Comparison of ENCODE assay signal across 1 cellular context in the genomic region with DNA sequence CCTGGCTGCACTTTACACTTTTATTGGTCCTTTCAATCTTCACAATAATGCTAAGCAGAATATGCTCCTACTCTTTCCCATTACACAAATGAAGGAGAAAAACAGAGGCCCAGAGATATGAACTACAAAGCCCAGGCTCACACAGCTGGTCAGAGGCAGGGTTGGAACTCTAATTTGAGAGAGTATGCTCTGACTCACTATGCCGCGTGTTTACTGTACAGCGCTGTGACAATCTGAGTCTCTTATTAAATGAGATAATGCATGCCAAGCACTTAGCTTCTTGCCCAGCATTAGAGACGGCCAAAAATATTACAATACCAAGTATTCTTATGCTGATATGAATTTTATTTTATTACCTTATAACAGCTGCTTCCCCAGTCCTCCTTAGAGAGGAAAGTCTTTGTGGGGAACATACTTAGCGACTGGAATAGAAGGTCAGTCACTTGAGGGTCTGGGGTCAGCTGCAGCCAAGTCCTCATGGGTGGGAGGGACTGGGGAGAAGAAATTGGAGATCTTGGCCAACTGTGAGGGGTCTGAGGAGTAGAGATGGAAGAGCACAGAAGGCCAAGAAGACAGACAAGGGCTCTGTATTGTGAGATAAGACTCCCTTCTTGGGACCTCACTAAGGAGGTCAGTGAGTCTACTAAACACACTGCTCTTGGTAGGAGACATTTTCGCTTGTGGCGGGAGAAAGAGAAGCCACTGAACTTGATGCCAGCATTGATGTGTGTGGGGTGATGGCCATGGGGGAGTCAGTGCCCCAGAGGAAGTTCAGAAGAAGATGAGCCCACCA.
TF ChIP-seq lines count a peak whose summit lies in the region.

No MANE protein-coding gene starts in this region.

TF ChIP-seq in K562, 482 proteins besides CTCF, POLR2A, EP300 and RAD21:
- TF ChIP-seq, protein P1, sequence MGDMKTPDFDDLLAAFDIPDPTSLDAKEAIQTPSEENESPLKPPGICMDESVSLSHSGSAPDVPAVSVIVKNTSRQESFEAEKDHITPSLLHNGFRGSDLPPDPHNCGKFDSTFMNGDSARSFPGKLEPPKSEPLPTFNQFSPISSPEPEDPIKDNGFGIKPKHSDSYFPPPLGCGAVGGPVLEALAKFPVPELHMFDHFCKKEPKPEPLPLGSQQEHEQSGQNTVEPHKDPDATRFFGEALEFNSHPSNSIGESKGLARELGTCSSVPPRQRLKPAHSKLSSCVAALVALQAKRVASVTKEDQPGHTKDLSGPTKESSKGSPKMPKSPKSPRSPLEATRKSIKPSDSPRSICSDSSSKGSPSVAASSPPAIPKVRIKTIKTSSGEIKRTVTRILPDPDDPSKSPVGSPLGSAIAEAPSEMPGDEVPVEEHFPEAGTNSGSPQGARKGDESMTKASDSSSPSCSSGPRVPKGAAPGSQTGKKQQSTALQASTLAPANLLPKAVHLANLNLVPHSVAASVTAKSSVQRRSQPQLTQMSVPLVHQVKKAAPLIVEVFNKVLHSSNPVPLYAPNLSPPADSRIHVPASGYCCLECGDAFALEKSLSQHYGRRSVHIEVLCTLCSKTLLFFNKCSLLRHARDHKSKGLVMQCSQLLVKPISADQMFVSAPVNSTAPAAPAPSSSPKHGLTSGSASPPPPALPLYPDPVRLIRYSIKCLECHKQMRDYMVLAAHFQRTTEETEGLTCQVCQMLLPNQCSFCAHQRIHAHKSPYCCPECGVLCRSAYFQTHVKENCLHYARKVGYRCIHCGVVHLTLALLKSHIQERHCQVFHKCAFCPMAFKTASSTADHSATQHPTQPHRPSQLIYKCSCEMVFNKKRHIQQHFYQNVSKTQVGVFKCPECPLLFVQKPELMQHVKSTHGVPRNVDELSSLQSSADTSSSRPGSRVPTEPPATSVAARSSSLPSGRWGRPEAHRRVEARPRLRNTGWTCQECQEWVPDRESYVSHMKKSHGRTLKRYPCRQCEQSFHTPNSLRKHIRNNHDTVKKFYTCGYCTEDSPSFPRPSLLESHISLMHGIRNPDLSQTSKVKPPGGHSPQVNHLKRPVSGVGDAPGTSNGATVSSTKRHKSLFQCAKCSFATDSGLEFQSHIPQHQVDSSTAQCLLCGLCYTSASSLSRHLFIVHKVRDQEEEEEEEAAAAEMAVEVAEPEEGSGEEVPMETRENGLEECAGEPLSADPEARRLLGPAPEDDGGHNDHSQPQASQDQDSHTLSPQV (IDR thresholded peaks at IDR 0.05) = 0 out of 2 replicates have a peak, but pooled peaks have one; percentile 6
- TF ChIP-seq ZKSCAN3 (CRISPR knock-in tag; IDR thresholded peaks at IDR 0.05) = no peak
- TF ChIP-seq CHD4 (IDR thresholded peaks at IDR 0.05; ENCODE audit: insufficient read depth, insufficient replicate concordance, low read depth, low read length, poor library complexity, severe bottlenecking) = no peak
- TF ChIP-seq DMBX1 (CRISPR knock-in tag; IDR thresholded peaks at IDR 0.05; ENCODE audit: borderline replicate concordance) = no peak
- no peak for TF ChIP-seq FOSL1 (tag; conservative IDR thresholded peaks at IDR 0.05)
- no peak for TF ChIP-seq STAT5A (IDR thresholded peaks at IDR 0.05; ENCODE audit: borderline replicate concordance, low read length)
- TF ChIP-seq, protein P2, sequence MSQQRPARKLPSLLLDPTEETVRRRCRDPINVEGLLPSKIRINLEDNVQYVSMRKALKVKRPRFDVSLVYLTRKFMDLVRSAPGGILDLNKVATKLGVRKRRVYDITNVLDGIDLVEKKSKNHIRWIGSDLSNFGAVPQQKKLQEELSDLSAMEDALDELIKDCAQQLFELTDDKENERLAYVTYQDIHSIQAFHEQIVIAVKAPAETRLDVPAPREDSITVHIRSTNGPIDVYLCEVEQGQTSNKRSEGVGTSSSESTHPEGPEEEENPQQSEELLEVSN (IDR thresholded peaks at IDR 0.05; ENCODE audit: borderline replicate concordance in 1 of 2, extremely low read depth in 1 of 2, insufficient read depth in 1 of 2, insufficient read length in 1 of 2, low read depth in 1 of 2, low read length in 1 of 2, poor library complexity in 1 of 2, severe bottlenecking in 1 of 2) = peak in 1 of 2 experiments; percentile 10
- TF ChIP-seq ZNF584 (CRISPR knock-in tag; IDR thresholded peaks at IDR 0.05; ENCODE audit: low read depth) = no peak
- 0 out of 2 replicates have a peak, but pooled peaks have one; percentile 29 for TF ChIP-seq DPF2 (IDR thresholded peaks at IDR 0.05)
- no peak for TF ChIP-seq PHF21A (IDR thresholded peaks at IDR 0.05; ENCODE audit: borderline replicate concordance, low read depth)
- no peak for TF ChIP-seq FIP1L1 (IDR thresholded peaks at IDR 0.05; ENCODE audit: low read depth, low read length, poor library complexity, severe bottlenecking)
- TF ChIP-seq NR2C1 (IDR thresholded peaks at IDR 0.05) = no peak
- TF ChIP-seq NR2C1 (tag; IDR thresholded peaks at IDR 0.05) = no peak
- peak; percentile 75 for TF ChIP-seq CBFA2T3 (IDR thresholded peaks at IDR 0.05)
- TF ChIP-seq CBFA2T2 (conservative IDR thresholded peaks at IDR 0.05) = peak; percentile 51
- no peak for TF ChIP-seq MYNN (IDR thresholded peaks at IDR 0.05)
- TF ChIP-seq MYNN (CRISPR knock-in tag; IDR thresholded peaks at IDR 0.05) = no peak
- TF ChIP-seq E2F3 (CRISPR knock-in tag; IDR thresholded peaks at IDR 0.05) = no peak
- TF ChIP-seq FOXA3 (CRISPR knock-in tag; conservative IDR thresholded peaks at IDR 0.05 in 1 of 2, IDR thresholded peaks at IDR 0.05 in 1 of 2) = 0 out of 4 replicates have a peak, but pooled peaks of 1 of the 2 experiments have one; percentile 9
- TF ChIP-seq NFIC (IDR thresholded peaks at IDR 0.05) = 0 out of 2 replicates have a peak, but pooled peaks have one; percentile 15
- TF ChIP-seq PPARD (CRISPR knock-in tag; IDR thresholded peaks at IDR 0.05) = no peak
- no peak for TF ChIP-seq JUND (IDR thresholded peaks at IDR 0.05; ENCODE audit: borderline replicate concordance, low read depth, low read length)
- TF ChIP-seq JUND (tag; IDR thresholded peaks at IDR 0.05; ENCODE audit: borderline replicate concordance, low read depth, low read length) = no peak
- TF ChIP-seq, protein P3, sequence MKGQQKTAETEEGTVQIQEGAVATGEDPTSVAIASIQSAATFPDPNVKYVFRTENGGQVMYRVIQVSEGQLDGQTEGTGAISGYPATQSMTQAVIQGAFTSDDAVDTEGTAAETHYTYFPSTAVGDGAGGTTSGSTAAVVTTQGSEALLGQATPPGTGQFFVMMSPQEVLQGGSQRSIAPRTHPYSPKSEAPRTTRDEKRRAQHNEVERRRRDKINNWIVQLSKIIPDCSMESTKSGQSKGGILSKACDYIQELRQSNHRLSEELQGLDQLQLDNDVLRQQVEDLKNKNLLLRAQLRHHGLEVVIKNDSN (CRISPR knock-in tag; IDR thresholded peaks at IDR 0.05) = no peak
- TF ChIP-seq, protein P4, sequence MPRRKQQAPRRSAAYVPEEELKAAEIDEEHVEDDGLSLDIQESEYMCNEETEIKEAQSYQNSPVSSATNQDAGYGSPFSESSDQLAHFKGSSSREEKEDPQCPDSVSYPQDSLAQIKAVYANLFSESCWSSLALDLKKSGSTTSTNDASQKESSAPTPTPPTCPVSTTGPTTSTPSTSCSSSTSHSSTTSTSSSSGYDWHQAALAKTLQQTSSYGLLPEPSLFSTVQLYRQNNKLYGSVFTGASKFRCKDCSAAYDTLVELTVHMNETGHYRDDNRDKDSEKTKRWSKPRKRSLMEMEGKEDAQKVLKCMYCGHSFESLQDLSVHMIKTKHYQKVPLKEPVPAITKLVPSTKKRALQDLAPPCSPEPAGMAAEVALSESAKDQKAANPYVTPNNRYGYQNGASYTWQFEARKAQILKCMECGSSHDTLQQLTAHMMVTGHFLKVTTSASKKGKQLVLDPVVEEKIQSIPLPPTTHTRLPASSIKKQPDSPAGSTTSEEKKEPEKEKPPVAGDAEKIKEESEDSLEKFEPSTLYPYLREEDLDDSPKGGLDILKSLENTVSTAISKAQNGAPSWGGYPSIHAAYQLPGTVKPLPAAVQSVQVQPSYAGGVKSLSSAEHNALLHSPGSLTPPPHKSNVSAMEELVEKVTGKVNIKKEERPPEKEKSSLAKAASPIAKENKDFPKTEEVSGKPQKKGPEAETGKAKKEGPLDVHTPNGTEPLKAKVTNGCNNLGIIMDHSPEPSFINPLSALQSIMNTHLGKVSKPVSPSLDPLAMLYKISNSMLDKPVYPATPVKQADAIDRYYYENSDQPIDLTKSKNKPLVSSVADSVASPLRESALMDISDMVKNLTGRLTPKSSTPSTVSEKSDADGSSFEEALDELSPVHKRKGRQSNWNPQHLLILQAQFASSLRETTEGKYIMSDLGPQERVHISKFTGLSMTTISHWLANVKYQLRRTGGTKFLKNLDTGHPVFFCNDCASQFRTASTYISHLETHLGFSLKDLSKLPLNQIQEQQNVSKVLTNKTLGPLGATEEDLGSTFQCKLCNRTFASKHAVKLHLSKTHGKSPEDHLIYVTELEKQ (CRISPR knock-in tag; IDR thresholded peaks at IDR 0.05) = no peak
- TF ChIP-seq, protein P5, sequence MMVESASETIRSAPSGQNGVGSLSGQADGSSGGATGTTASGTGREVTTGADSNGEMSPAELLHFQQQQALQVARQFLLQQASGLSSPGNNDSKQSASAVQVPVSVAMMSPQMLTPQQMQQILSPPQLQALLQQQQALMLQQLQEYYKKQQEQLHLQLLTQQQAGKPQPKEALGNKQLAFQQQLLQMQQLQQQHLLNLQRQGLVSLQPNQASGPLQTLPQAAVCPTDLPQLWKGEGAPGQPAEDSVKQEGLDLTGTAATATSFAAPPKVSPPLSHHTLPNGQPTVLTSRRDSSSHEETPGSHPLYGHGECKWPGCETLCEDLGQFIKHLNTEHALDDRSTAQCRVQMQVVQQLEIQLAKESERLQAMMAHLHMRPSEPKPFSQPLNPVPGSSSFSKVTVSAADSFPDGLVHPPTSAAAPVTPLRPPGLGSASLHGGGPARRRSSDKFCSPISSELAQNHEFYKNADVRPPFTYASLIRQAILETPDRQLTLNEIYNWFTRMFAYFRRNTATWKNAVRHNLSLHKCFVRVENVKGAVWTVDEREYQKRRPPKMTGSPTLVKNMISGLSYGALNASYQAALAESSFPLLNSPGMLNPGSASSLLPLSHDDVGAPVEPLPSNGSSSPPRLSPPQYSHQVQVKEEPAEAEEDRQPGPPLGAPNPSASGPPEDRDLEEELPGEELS (CRISPR knock-in tag; IDR thresholded peaks at IDR 0.05; ENCODE audit: borderline replicate concordance) = no peak
- TF ChIP-seq ZNF766 (CRISPR knock-in tag; conservative IDR thresholded peaks at IDR 0.05) = no peak
- no peak for TF ChIP-seq RBM17 (IDR thresholded peaks at IDR 0.05; ENCODE audit: borderline replicate concordance, low read depth, low read length)
- TF ChIP-seq MTA2 (IDR thresholded peaks at IDR 0.05; ENCODE audit: low read depth) = no peak
- TF ChIP-seq, protein P6, sequence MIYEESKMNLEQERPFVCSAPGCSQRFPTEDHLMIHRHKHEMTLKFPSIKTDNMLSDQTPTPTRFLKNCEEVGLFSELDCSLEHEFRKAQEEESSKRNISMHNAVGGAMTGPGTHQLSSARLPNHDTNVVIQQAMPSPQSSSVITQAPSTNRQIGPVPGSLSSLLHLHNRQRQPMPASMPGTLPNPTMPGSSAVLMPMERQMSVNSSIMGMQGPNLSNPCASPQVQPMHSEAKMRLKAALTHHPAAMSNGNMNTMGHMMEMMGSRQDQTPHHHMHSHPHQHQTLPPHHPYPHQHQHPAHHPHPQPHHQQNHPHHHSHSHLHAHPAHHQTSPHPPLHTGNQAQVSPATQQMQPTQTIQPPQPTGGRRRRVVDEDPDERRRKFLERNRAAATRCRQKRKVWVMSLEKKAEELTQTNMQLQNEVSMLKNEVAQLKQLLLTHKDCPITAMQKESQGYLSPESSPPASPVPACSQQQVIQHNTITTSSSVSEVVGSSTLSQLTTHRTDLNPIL (CRISPR knock-in tag; IDR thresholded peaks at IDR 0.05) = no peak
- peak; percentile 18; the same call in 1 of the 2 replicates for TF ChIP-seq TEAD4 (IDR thresholded peaks at IDR 0.05; ENCODE audit: low read length)
- no peak for TF ChIP-seq TEAD4 (CRISPR knock-in tag; IDR thresholded peaks at IDR 0.05; ENCODE audit: borderline replicate concordance)
- TF ChIP-seq NCOR1 (IDR thresholded peaks at IDR 0.05) = peak; percentile 52; the same call in 1 of the 2 replicates
- no peak for TF ChIP-seq CBX2 (IDR thresholded peaks at IDR 0.05; ENCODE audit: insufficient read depth, low read length, poor library complexity, severe bottlenecking)
- no peak for TF ChIP-seq EWSR1 (IDR thresholded peaks at IDR 0.05; ENCODE audit: borderline replicate concordance, low read depth, partially characterized antibody)
- TF ChIP-seq GABPA (tag; conservative IDR thresholded peaks at IDR 0.05; ENCODE audit: low read depth) = no peak
- TF ChIP-seq ZNF77 (CRISPR knock-in tag; IDR thresholded peaks at IDR 0.05) = no peak
- TF ChIP-seq TAL1 (IDR thresholded peaks at IDR 0.05) = peak; percentile 53; the same call in 1 of the 2 replicates
- peak; percentile 65 for TF ChIP-seq ARID1B (IDR thresholded peaks at IDR 0.05)
- TF ChIP-seq CTBP1 (IDR thresholded peaks at IDR 0.05; ENCODE audit: borderline replicate concordance) = no peak
- TF ChIP-seq MEF2A (IDR thresholded peaks at IDR 0.05; ENCODE audit: control insufficient read depth, low read depth, low read length) = no peak
